23 cellular contexts compared by ENCODE assay signal in genomic region chr1:159861218-159861617, GRCh38. TPM values are rescaled to one million over a fixed set of nuclear protein-coding genes. Genes with fewer than 3 reads are reported as not detected.
"Had no signal": no experiment of that assay in that cellular context is flagged by ENCODE, and none has a peak within 500 bp of the region (broad histone marks: within the 10 kb centered on the region; RNA-seq: fewer than 3 reads in every experiment).

No MANE protein-coding gene starts in this region.

- H3K36me3 ChIP-seq: SJSA1 had no signal

- DNase-seq: KBM-7, MV-4-11, NCI-H1048, NCI-H1105, NCI-H1417, NCI-H1436 treated with DMSO at 0.1 percent for 48 hours, NCI-H1930, NCI-H2081, NCI-H2107, NCI-H446, NCI-H510A, NCI-H524 treated with DMSO at 0.1 percent for 48 hours, NCI-H69, NCI-H774, Right ventricle myocardium superior, RPMI8226, SIG-M5 had no signal

- FAIRE-seq: RCC 7860 had no signal

- H3K9me3 ChIP-seq: SJSA1 had no signal

- H3K4me3 ChIP-seq: SJSA1, SK-N-MC had no signal

- H3K27me3 ChIP-seq: SJSA1 had no signal

- H3K27ac ChIP-seq: SJSA1, SK-N-MC had no signal

- H3K4me1 ChIP-seq: SJSA1 had no signal

RNA-seq across cellular contexts. Expression of gene VSIG8, which starts 1.2 kb away (rescaled TPM):
- total RNA-seq: LHCN-M2, MCF 10A, Right ventricle myocardium superior, SJSA1 had no signal

RNA-seq across cellular contexts. Expression of gene SLAMF8, which starts 34.5 kb away (rescaled TPM):
- total RNA-seq: HT-29, LHCN-M2, MCF 10A, SJSA1 had no signal

RNA-seq across cellular contexts. Expression of gene CFAP45, which starts 38.7 kb away (rescaled TPM):
- total RNA-seq: HT-29 had no signal

RNA-seq across cellular contexts. Expression of gene FCRL6, which starts 59.1 kb away (rescaled TPM):
- total RNA-seq: HT-29, LHCN-M2, MCF 10A, SJSA1 had no signal
